In genomic region chr11:71813481-71814355, GRCh38 we compare ENCODE assay signal across 1 cellular context.
TF ChIP-seq lines count a peak whose summit lies in the region.

No MANE protein-coding gene starts in this region.

TF ChIP-seq in K562, 482 proteins besides CTCF, POLR2A, EP300 and RAD21 (continued from another document):
- TF ChIP-seq SRF (CRISPR knock-in tag; IDR thresholded peaks at IDR 0.05) = peak in 1 of 2 experiments; percentile 81; a peak in 1 of 4 replicates
TF ChIP-seq in K562: peak in this region for 8; not testable (repeated sequence) for 474.
